11 cellular contexts compared by ENCODE assay signal in the genomic region with DNA sequence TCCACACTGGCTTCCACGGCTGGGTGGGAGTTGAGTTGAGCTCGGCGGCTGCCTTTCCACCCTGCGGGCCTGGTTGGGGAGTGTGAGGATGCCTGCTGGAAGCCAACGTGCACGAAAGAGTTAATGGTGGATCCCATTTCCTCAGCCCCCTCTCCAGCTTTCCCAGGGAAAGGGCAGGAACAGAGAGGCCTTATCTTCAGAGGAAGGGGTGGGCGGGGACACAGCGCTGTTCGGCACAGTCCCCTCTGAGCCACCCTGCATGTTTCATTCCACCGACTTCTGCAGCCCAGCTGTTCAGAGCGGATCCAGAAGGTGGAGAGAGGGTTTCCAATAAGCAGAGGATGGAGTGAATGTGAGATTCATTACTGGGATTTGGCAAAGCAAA.
A peak's percentile ranks its signal among the peaks of the same experiment; 100 is the strongest.
DNase-seq lines count a peak whose midpoint lies in the region; TF ChIP-seq lines count a peak whose summit lies in the region.
"Had no signal": no experiment of that assay in that cellular context is flagged by ENCODE, and none has a peak within 500 bp of the region (broad histone marks: within the 10 kb centered on the region; RNA-seq: fewer than 3 reads in every experiment).

No MANE protein-coding gene starts in this region.

- peaks cover 41% of the 10 kb centered on the region for H3K79me2 ChIP-seq in mesendoderm (ENCODE audit: control insufficient read depth, insufficient read depth, low read length)

- no peak overlapping the region for H2AK5ac ChIP-seq in mesendoderm (ENCODE audit: low read length)

- no peak overlapping the region for H3K4me3 ChIP-seq in colonic mucosa
- H3K4me3 ChIP-seq in mesendoderm (ENCODE audit: low read length) = no peak overlapping the region
- H3K4me3 ChIP-seq in Caco-2 (ENCODE audit: low read depth, low read length) = no peak overlapping the region

- no peaks in the 10 kb centered on the region for H3K27me3 Mint-ChIP-seq in Caco-2 (ENCODE audit: insufficient read depth, unreplicated experiment)

- H3K4ac ChIP-seq in mesendoderm (ENCODE audit: low read depth, low read length) = no peak overlapping the region

- H3K36me3 ChIP-seq in colonic mucosa = no peaks in the 10 kb centered on the region
- no peaks in the 10 kb centered on the region for H3K36me3 ChIP-seq in mesendoderm (ENCODE audit: control insufficient read depth, insufficient read depth, low read length)
- no peaks in the 10 kb centered on the region for H3K36me3 ChIP-seq in Caco-2 (ENCODE audit: control insufficient read depth, insufficient read depth, low read length)

- H3K4me1 ChIP-seq in colonic mucosa (peaks cover 31% of the 10 kb centered on the region), mesendoderm (ENCODE audit: control insufficient read depth, low read depth, low read length) (peaks cover 23% of the 10 kb centered on the region), Caco-2 (0 out of 2 replicates have a peak, but pooled peaks cover 5% of the 10 kb centered on the region)

- H3K4me1 Mint-ChIP-seq in Caco-2 (ENCODE audit: low read depth, unreplicated experiment) = no peaks in the 10 kb centered on the region

- no peaks in the 10 kb centered on the region for H3K9me3 ChIP-seq in colonic mucosa
- no peaks in the 10 kb centered on the region for H3K9me3 ChIP-seq in Caco-2

- H3K4me2 ChIP-seq in mesendoderm (ENCODE audit: low read length) = peak overlapping the region; percentile 30

- peaks cover 32% of the 10 kb centered on the region for H3K36me3 Mint-ChIP-seq in Caco-2 (ENCODE audit: insufficient read depth, unreplicated experiment)

- no peak overlapping the region for H3K4me3 Mint-ChIP-seq in Caco-2 (ENCODE audit: unreplicated experiment)

- CTCF ChIA-PET in Caco-2 (lab: Charles Lee) = no interaction called here

- H3K56ac ChIP-seq in mesendoderm (ENCODE audit: low read length) = peak overlapping the region; percentile 80

- no TSS peak for BruUV-seq in Caco-2 (replicated peaks; lab: Mats Ljungman, UMichigan)

- peak overlapping the region; percentile 52 for H3K18ac ChIP-seq in mesendoderm (ENCODE audit: low read length)

- POLR2A ChIA-PET in Caco-2 (lab: Charles Lee) = no interaction called here

- H4K8ac ChIP-seq in mesendoderm (ENCODE audit: low read depth, low read length) = no peak overlapping the region

- DNase-seq in AG09319 (ENCODE audit: extremely low read depth, low read depth) = no peak
- DNase-seq in NCI-H1694 (lab: John Stamatoyannopoulos, UW) = peak; percentile 98
- no peak for DNase-seq in colonic mucosa
- DNase-seq in mesendoderm = peak; percentile 91
- DNase-seq in activated CD4-positive, CD25-positive, alpha-beta regulatory T cell (lab: John Stamatoyannopoulos, UW) = no peak
- DNase-seq in DMS79 (lab: John Stamatoyannopoulos, UW) = no peak
- DNase-seq in GM20000 (ENCODE audit: low spot score) = no peak
- no peak for DNase-seq in Caco-2
- DNase-seq: activated CD4-positive, alpha-beta T cell treated with anti-CD3 and anti-CD28 coated beads, Interleukin-2, amount 50 U/mL, for 1 hour; NCI-H1048; stimulated activated CD4-positive, alpha-beta T cell treated with anti-CD3 and anti-CD28 coated beads, Interleukin-4, amount 100 ng/mL, for 24 hours had no signal

- no peak overlapping the region for H4K5ac ChIP-seq in mesendoderm (ENCODE audit: low read length)

- H3K27ac Mint-ChIP-seq in Caco-2 (ENCODE audit: unreplicated experiment) = no peak overlapping the region

- H3K27ac ChIP-seq in colonic mucosa (peak overlapping the region; percentile 28), mesendoderm (ENCODE audit: low read depth, low read length) (peak overlapping the region; percentile 49)

- H2BK120ac ChIP-seq in mesendoderm (ENCODE audit: low read depth, low read length) = no peak overlapping the region

- H3K23ac ChIP-seq in mesendoderm (ENCODE audit: low read length) = no peak overlapping the region

- intact Hi-C loops in colonic mucosa (cut with DNase I) = no loop called here
- intact Hi-C loops in Caco-2 (cut with micrococcal nuclease; ENCODE audit: unreplicated experiment) = loop anchor here (5.0 kb wide), 1 partner anchor 36 kb away; no protein-coding TSS in a partner anchor

- H3K27me3 ChIP-seq in colonic mucosa (no peaks in the 10 kb centered on the region), mesendoderm (ENCODE audit: insufficient read depth, low read length, poor library complexity) (no peaks in the 10 kb centered on the region), Caco-2 (replicated peaks; ENCODE audit: control insufficient read depth, insufficient read depth, low read length) (no peaks in the 10 kb centered on the region)

- H3K9me3 Mint-ChIP-seq in Caco-2 (ENCODE audit: unreplicated experiment) = no peaks in the 10 kb centered on the region

- TF ChIP-seq CTCF in AG09319 (IDR thresholded peaks at IDR 0.05; ENCODE audit: low read depth, low read length) = peak; percentile 15
- no peak for TF ChIP-seq CTCF in colonic mucosa (IDR thresholded peaks at IDR 0.05)
- no peak for TF ChIP-seq CTCF in GM20000 (IDR thresholded peaks at IDR 0.05; ENCODE audit: extremely low read depth, missing control alignments)
- no peak for TF ChIP-seq CTCF in Caco-2 (IDR thresholded peaks at IDR 0.05; ENCODE audit: insufficient read depth in 1 of 2, low read depth in 1 of 2, low read length in 1 of 2, severe bottlenecking in 1 of 2, unreplicated experiment in 1 of 2)

- WGBS in mesendoderm (ENCODE audit: extremely low coverage, insufficient coverage, low lambda C conversion rate) = no CpG with 5 or more reads among the region's 11 CpGs

- H2BK5ac ChIP-seq in mesendoderm (ENCODE audit: low read length) = peak overlapping the region; percentile 58

- H2BK15ac ChIP-seq in mesendoderm (replicated peaks; ENCODE audit: low read depth) = no peak overlapping the region

- H3K79me1 ChIP-seq in mesendoderm (ENCODE audit: low read length) = peaks cover 48% of the 10 kb centered on the region

- H3K9ac ChIP-seq in colonic mucosa (ENCODE audit: low read depth in 2 of 2, low read length in 2 of 2) (peak overlapping the region in 1 of 2 donors; percentile 7), mesendoderm (ENCODE audit: low read length) (peak overlapping the region; percentile 59)

Comparison
In these comparisons a context has a peak if more than half of its experiments do, and no peak if none do; other contexts are left out.
1. DNase-seq: peak in NCI-H1694 (single experiment) and mesendoderm (single experiment); none in AG09319 (single experiment), colonic mucosa (single experiment), activated CD4-positive, CD25-positive, alpha-beta regulatory T cell (0 of 4), DMS79 (single experiment), GM20000 (single experiment) and Caco-2 (0 of 2).